16 cellular contexts compared by ENCODE assay signal in genomic region chr5:134917070-134917831, GRCh38. TPM values are rescaled to one million over a fixed set of nuclear protein-coding genes. Genes with fewer than 3 reads are reported as not detected.
A peak's percentile ranks its signal among the peaks of the same experiment; 100 is the strongest.
DNase-seq lines count a peak whose midpoint lies in the region; ATAC-seq and TF ChIP-seq lines count a peak whose summit lies in the region.
"Had no signal": no experiment of that assay in that cellular context is flagged by ENCODE, and none has a peak within 500 bp of the region (broad histone marks: within the 10 kb centered on the region; RNA-seq: fewer than 3 reads in every experiment).

No MANE protein-coding gene starts in this region.

- H3K27ac ChIP-seq in WERI-Rb-1 = no peak overlapping the region
- H3K27ac ChIP-seq: neutrophil had no signal

- peaks cover 23% of the 10 kb centered on the region for H3K36me3 ChIP-seq in WERI-Rb-1
- peaks cover 1% of the 10 kb centered on the region for H3K36me3 ChIP-seq in kidney epithelial cell (ENCODE audit: control insufficient read depth, insufficient read depth, low read length)

- H3K4me3 ChIP-seq in GM12875 (ENCODE audit: low read depth, low read length) = no peak overlapping the region
- H3K4me3 ChIP-seq in WERI-Rb-1 (ENCODE audit: low read depth, low read length) = no peak overlapping the region
- no peak overlapping the region for H3K4me3 ChIP-seq in kidney epithelial cell (ENCODE audit: low read depth, low read length)

- ATAC-seq in activated CD4-positive, CD25-positive, alpha-beta regulatory T cell treated with anti-CD3 and anti-CD28 coated beads, Interleukin-2, amount 50 U/mL, for 24 hours = no peak
- no peak for ATAC-seq in HG02610 (IDR thresholded peaks at IDR 0.05; ENCODE audit: unreplicated experiment)

- TF ChIP-seq CTCF in AG09319 (IDR thresholded peaks at IDR 0.05; ENCODE audit: low read depth, low read length) (peak; percentile 1; the same call in 1 of the 2 replicates), GM12875 (IDR thresholded peaks at IDR 0.05; ENCODE audit: borderline replicate concordance, insufficient read depth, low read depth, low read length) (peak; percentile 47), WERI-Rb-1 (IDR thresholded peaks at IDR 0.05; ENCODE audit: low read depth, low read length) (peak; percentile 72), kidney epithelial cell (IDR thresholded peaks at IDR 0.05; ENCODE audit: insufficient read depth, low read length, poor library complexity, severe bottlenecking) (peak; percentile 47)

- no peaks in the 10 kb centered on the region for H3K9me3 ChIP-seq in WERI-Rb-1 (ENCODE audit: severe bottlenecking)
- H3K9me3 ChIP-seq: neutrophil had no signal

- H3K27me3 ChIP-seq in WERI-Rb-1 (ENCODE audit: insufficient read depth, low read depth, severe bottlenecking) (no peaks in the 10 kb centered on the region), kidney epithelial cell (ENCODE audit: control insufficient read depth, insufficient read depth, low read length) (no peaks in the 10 kb centered on the region)
- H3K27me3 ChIP-seq: neutrophil had no signal

- DNase-seq in AG09319 (ENCODE audit: extremely low read depth, low read depth) (no peak), WERI-Rb-1 (peak; percentile 37), kidney epithelial cell (ENCODE audit: low read depth) (no peak), NCI-H226 (no peak), SIG-M5 (lab: John Stamatoyannopoulos, UW) (no peak)
- DNase-seq: activated CD4-positive, CD25-positive, alpha-beta regulatory T cell treated with anti-CD3 and anti-CD28 coated beads, Interleukin-2, amount 50 U/mL, for 72 hours; activated naive CD4-positive, alpha-beta T cell treated with anti-CD3 and anti-CD28 coated beads, Interleukin-2, amount 10 ng/mL, durations not matched to agents 7 days and 5 days; CD4-positive, alpha-beta T cell; NCI-H1092 treated with DMSO at 0.1 percent for 48 hours; stimulated activated CD4-positive, alpha-beta T cell treated with anti-CD3 and anti-CD28 coated beads, Interleukin-2, amount 100 ng/mL, for 48 hours; substantia nigra had no signal

RNA-seq across cellular contexts. Expression of gene PCBD2, which starts 12.3 kb away (rescaled TPM):
- total RNA-seq in kidney epithelial cell = 6.6 and 12.0 TPM in 2 replicates

RNA-seq across cellular contexts. Expression of gene TXNDC15, which starts 43.1 kb away (rescaled TPM):
- 20.8 and 34.5 TPM in 2 replicates for total RNA-seq in kidney epithelial cell

RNA-seq across cellular contexts. Expression of gene CATSPER3, which starts 50.5 kb away (rescaled TPM):
- 0.13 TPM in 1 of 2 replicates, not detected in the other for total RNA-seq in kidney epithelial cell
- total RNA-seq: RPMI7951 had no signal

Comparison
In these comparisons a context has a peak if more than half of its experiments do, and no peak if none do; other contexts are left out.
1. CTCF ChIP-seq: peak in every context shown above with its lines; median percentile 72 in WERI-Rb-1; 47 in GM12875; 47 in kidney epithelial cell; 1 in AG09319.